ENCODE assay signal across 18 cellular contexts in genomic region chr20:46159101-46159897, GRCh38. TPM values are rescaled to one million over a fixed set of nuclear protein-coding genes. Genes with fewer than 3 reads are reported as not detected.
DNase-seq lines count a peak whose midpoint lies in the region; ATAC-seq and TF ChIP-seq lines count a peak whose summit lies in the region.
"Had no signal": no experiment of that assay in that cellular context is flagged by ENCODE, and none has a peak within 500 bp of the region (broad histone marks: within the 10 kb centered on the region; RNA-seq: fewer than 3 reads in every experiment).

No MANE protein-coding gene starts in this region.

- H2AFZ ChIP-seq in neural progenitor cell (replicated peaks): no peak overlapping the region

- no peaks in the 10 kb centered on the region for H3K36me3 Mint-ChIP-seq in activated CD4-positive, alpha-beta T cell treated with anti-CD3 and anti-CD28 coated beads for 36 hours (ENCODE audit: low read depth)
- no peaks in the 10 kb centered on the region for H3K36me3 Mint-ChIP-seq in activated CD4-positive, alpha-beta T cell treated with anti-CD3 and anti-CD28 coated beads, Interleukin-2, amount 10 ng/mL, durations not matched to agents 24 days and 14 days (ENCODE audit: low read depth)
- H3K36me3 Mint-ChIP-seq in activated T-helper 17 cell treated with anti-CD3 and anti-CD28 coated beads, Interleukin-2, amount 50 U/mL, for 72 hours (ENCODE audit: low read depth): no peaks in the 10 kb centered on the region
- H3K36me3 Mint-ChIP-seq in neural progenitor cell: no peaks in the 10 kb centered on the region
- H3K36me3 Mint-ChIP-seq in stimulated activated naive B cell treated with anti-CD40 and anti-IgM and Interleukin-4, amounts not matched to agents 10 μg/mL and 1 μg/mL and 100 μg/mL, for 72 hours: no peaks in the 10 kb centered on the region
- H3K36me3 Mint-ChIP-seq: CD8-positive, alpha-beta memory T cell had no signal

- ATAC-seq in activated CD4-positive, alpha-beta T cell treated with anti-CD3 and anti-CD28 coated beads for 36 hours: peak; percentile 26
- ATAC-seq in activated T-helper 17 cell treated with anti-CD3 and anti-CD28 coated beads, Interleukin-2, amount 50 U/mL, for 72 hours (replicated peaks): peak; percentile 62
- peak; percentile 51 to 68 for ATAC-seq in stimulated activated naive B cell treated with anti-CD40 and anti-IgM and Interleukin-4, amounts not matched to agents 10 μg/mL and 1 μg/mL and 100 μg/mL, for 72 hours (replicated peaks)
- ATAC-seq in GM21515 (IDR thresholded peaks at IDR 0.05; ENCODE audit: unreplicated experiment): no peak

- no peaks in the 10 kb centered on the region for H3K9me3 Mint-ChIP-seq in activated CD4-positive, alpha-beta T cell treated with anti-CD3 and anti-CD28 coated beads for 36 hours (ENCODE audit: low read depth)
- no peaks in the 10 kb centered on the region for H3K9me3 Mint-ChIP-seq in activated CD4-positive, alpha-beta T cell treated with anti-CD3 and anti-CD28 coated beads, Interleukin-2, amount 10 ng/mL, durations not matched to agents 24 days and 14 days
- no peaks in the 10 kb centered on the region for H3K9me3 Mint-ChIP-seq in activated T-helper 17 cell treated with anti-CD3 and anti-CD28 coated beads, Interleukin-2, amount 50 U/mL, for 72 hours
- H3K9me3 Mint-ChIP-seq in neural progenitor cell: no peaks in the 10 kb centered on the region
- no peaks in the 10 kb centered on the region for H3K9me3 Mint-ChIP-seq in stimulated activated naive B cell treated with anti-CD40 and anti-IgM and Interleukin-4, amounts not matched to agents 10 μg/mL and 1 μg/mL and 100 μg/mL, for 72 hours
- H3K9me3 Mint-ChIP-seq: CD8-positive, alpha-beta memory T cell; H9 had no signal

- H3K27me3 Mint-ChIP-seq in activated CD4-positive, alpha-beta T cell treated with anti-CD3 and anti-CD28 coated beads for 36 hours: peaks cover 6% of the 10 kb centered on the region
- peaks cover 7% of the 10 kb centered on the region for H3K27me3 Mint-ChIP-seq in activated CD4-positive, alpha-beta T cell treated with anti-CD3 and anti-CD28 coated beads, Interleukin-2, amount 10 ng/mL, durations not matched to agents 24 days and 14 days
- peaks cover 27% of the 10 kb centered on the region for H3K27me3 Mint-ChIP-seq in activated T-helper 17 cell treated with anti-CD3 and anti-CD28 coated beads, Interleukin-2, amount 50 U/mL, for 72 hours
- peaks cover 7% of the 10 kb centered on the region for H3K27me3 Mint-ChIP-seq in neural progenitor cell (ENCODE audit: insufficient read depth, low read depth)
- peaks cover 40 to 46% of the 10 kb centered on the region in 2 donors for H3K27me3 Mint-ChIP-seq in stimulated activated naive B cell treated with anti-CD40 and anti-IgM and Interleukin-4, amounts not matched to agents 10 μg/mL and 1 μg/mL and 100 μg/mL, for 72 hours

- no peak overlapping the region for H3K27ac ChIP-seq in neural progenitor cell
- H3K27ac ChIP-seq: 22Rv1, BLaER1 had no signal

- H3K4me1 ChIP-seq in neural progenitor cell: peaks cover 23% of the 10 kb centered on the region
- H3K4me1 ChIP-seq: Caco-2 had no signal

- H3K36me3 ChIP-seq in neural progenitor cell: no peaks in the 10 kb centered on the region
- H3K36me3 ChIP-seq: BLaER1 had no signal

- DNase-seq in activated CD4-positive, alpha-beta T cell treated with anti-CD3 and anti-CD28 coated beads for 36 hours: no peak
- DNase-seq in activated CD4-positive, alpha-beta T cell treated with anti-CD3 and anti-CD28 coated beads, Interleukin-2, amount 10 ng/mL, durations not matched to agents 24 days and 14 days: no peak
- DNase-seq in neural progenitor cell (ENCODE audit: low spot score) (no peak), NCI-H1436 (lab: John Stamatoyannopoulos, UW) (no peak), cerebellum (ENCODE audit: low spot score) (no peak)
- DNase-seq in stimulated activated naive B cell treated with anti-CD40 and anti-IgM and Interleukin-4, amounts not matched to agents 10 μg/mL and 1 μg/mL and 100 μg/mL, for 72 hours: no peak
- DNase-seq: AML-193; Caco-2; CD8-positive, alpha-beta memory T cell; DND-41; GDM1; GOT3; H9 had no signal

- POLR2A ChIA-PET in activated CD4-positive, alpha-beta T cell treated with anti-CD3 and anti-CD28 coated beads for 36 hours (lab: Charles Lee): no interaction called here

- CTCF ChIA-PET in activated CD4-positive, alpha-beta T cell treated with anti-CD3 and anti-CD28 coated beads for 36 hours (lab: Charles Lee): interaction anchor here (1.5 kb wide), 1 partner anchor 9 kb away, joined by 3 read pairs; no protein-coding TSS in a partner anchor

- no peaks in the 10 kb centered on the region for H3K79me2 ChIP-seq in neural progenitor cell (ENCODE audit: low read depth)

- no peaks in the 10 kb centered on the region for H3K9me3 ChIP-seq in neural progenitor cell (ENCODE audit: low read depth)
- H3K9me3 ChIP-seq: BLaER1, Caco-2 had no signal

- H3K4me1 Mint-ChIP-seq in activated CD4-positive, alpha-beta T cell treated with anti-CD3 and anti-CD28 coated beads for 36 hours: no peaks in the 10 kb centered on the region
- no peaks in the 10 kb centered on the region for H3K4me1 Mint-ChIP-seq in activated CD4-positive, alpha-beta T cell treated with anti-CD3 and anti-CD28 coated beads, Interleukin-2, amount 10 ng/mL, durations not matched to agents 24 days and 14 days
- H3K4me1 Mint-ChIP-seq in activated T-helper 17 cell treated with anti-CD3 and anti-CD28 coated beads, Interleukin-2, amount 50 U/mL, for 72 hours: no peaks in the 10 kb centered on the region
- H3K4me1 Mint-ChIP-seq in neural progenitor cell: peaks cover 27% of the 10 kb centered on the region
- no peaks in the 10 kb centered on the region for H3K4me1 Mint-ChIP-seq in stimulated activated naive B cell treated with anti-CD40 and anti-IgM and Interleukin-4, amounts not matched to agents 10 μg/mL and 1 μg/mL and 100 μg/mL, for 72 hours
- H3K4me1 Mint-ChIP-seq: CD8-positive, alpha-beta memory T cell had no signal

- peaks cover 4% of the 10 kb centered on the region for H3F3A ChIP-seq in neural progenitor cell (ENCODE audit: low read depth)

- H3K4me3 Mint-ChIP-seq in activated CD4-positive, alpha-beta T cell treated with anti-CD3 and anti-CD28 coated beads for 36 hours: no peak overlapping the region
- H3K4me3 Mint-ChIP-seq in activated CD4-positive, alpha-beta T cell treated with anti-CD3 and anti-CD28 coated beads, Interleukin-2, amount 10 ng/mL, durations not matched to agents 24 days and 14 days: no peak overlapping the region
- H3K4me3 Mint-ChIP-seq in activated T-helper 17 cell treated with anti-CD3 and anti-CD28 coated beads, Interleukin-2, amount 50 U/mL, for 72 hours: no peak overlapping the region
- no peak overlapping the region for H3K4me3 Mint-ChIP-seq in neural progenitor cell
- H3K4me3 Mint-ChIP-seq in stimulated activated naive B cell treated with anti-CD40 and anti-IgM and Interleukin-4, amounts not matched to agents 10 μg/mL and 1 μg/mL and 100 μg/mL, for 72 hours: no peak overlapping the region
- H3K4me3 Mint-ChIP-seq: CD8-positive, alpha-beta memory T cell; H9 had no signal

- no peak overlapping the region for H3K27ac Mint-ChIP-seq in activated CD4-positive, alpha-beta T cell treated with anti-CD3 and anti-CD28 coated beads for 36 hours
- no peak overlapping the region for H3K27ac Mint-ChIP-seq in activated CD4-positive, alpha-beta T cell treated with anti-CD3 and anti-CD28 coated beads, Interleukin-2, amount 10 ng/mL, durations not matched to agents 24 days and 14 days
- no peak overlapping the region for H3K27ac Mint-ChIP-seq in activated T-helper 17 cell treated with anti-CD3 and anti-CD28 coated beads, Interleukin-2, amount 50 U/mL, for 72 hours
- peak overlapping the region; percentile 70 for H3K27ac Mint-ChIP-seq in neural progenitor cell
- no peak overlapping the region for H3K27ac Mint-ChIP-seq in stimulated activated naive B cell treated with anti-CD40 and anti-IgM and Interleukin-4, amounts not matched to agents 10 μg/mL and 1 μg/mL and 100 μg/mL, for 72 hours
- H3K27ac Mint-ChIP-seq: CD8-positive, alpha-beta memory T cell; H9 had no signal

- intact Hi-C loops in activated CD4-positive, alpha-beta T cell treated with anti-CD3 and anti-CD28 coated beads for 36 hours (cut with DNase I, micrococcal nuclease): no loop called here
- intact Hi-C loops in activated CD4-positive, alpha-beta T cell treated with anti-CD3 and anti-CD28 coated beads, Interleukin-2, amount 10 ng/mL, durations not matched to agents 24 days and 14 days (cut with micrococcal nuclease): no loop called here

- H3K27me3 ChIP-seq in neural progenitor cell: no peaks in the 10 kb centered on the region
- H3K27me3 ChIP-seq: BLaER1 had no signal

- no peak for TF ChIP-seq CTCF in neural progenitor cell (IDR thresholded peaks at IDR 0.05)

- H3K4me2 ChIP-seq in neural progenitor cell: no peak overlapping the region

- H4K20me1 ChIP-seq in neural progenitor cell (ENCODE audit: low read depth): no peaks in the 10 kb centered on the region
- H4K20me1 ChIP-seq: BLaER1 had no signal

- H3K4me3 ChIP-seq in neural progenitor cell: no peak overlapping the region
- H3K4me3 ChIP-seq: BLaER1 had no signal

- no peak overlapping the region for H3K9ac ChIP-seq in neural progenitor cell
- H3K9ac ChIP-seq: BLaER1 had no signal

RNA-seq across cellular contexts. Expression of gene CD40, which starts 41.2 kb away (rescaled TPM):
- total RNA-seq in activated CD4-positive, alpha-beta T cell treated with anti-CD3 and anti-CD28 coated beads for 36 hours: 1 to 10 TPM; 4.0 to 5.1 TPM
- total RNA-seq in activated CD4-positive, alpha-beta T cell treated with anti-CD3 and anti-CD28 coated beads, Interleukin-2, amount 10 ng/mL, durations not matched to agents 24 days and 14 days: 2.5 and 2.7 TPM in 2 replicates
- total RNA-seq in activated T-helper 17 cell treated with anti-CD3 and anti-CD28 coated beads, Interleukin-2, amount 50 U/mL, for 72 hours: 1 to 10 TPM; 1.5 to 7.8 TPM
- 11.0 and 14.0 TPM in 2 replicates for total RNA-seq in neural progenitor cell (ENCODE audit: low replicate concordance)
- 1.6 TPM for total RNA-seq in cerebellum
- total RNA-seq: Caco-2, HT1080 had no signal
